8 cellular contexts compared by ENCODE assay signal in genomic region chr6:159761135-159761872, GRCh38. TPM values are rescaled to one million over a fixed set of nuclear protein-coding genes. Genes with fewer than 3 reads are reported as not detected.
DNase-seq lines count a peak whose midpoint lies in the region; ATAC-seq and TF ChIP-seq lines count a peak whose summit lies in the region.

No MANE protein-coding gene starts in this region.

- BruUV-seq in mammary epithelial cell (replicated peaks; lab: Mats Ljungman, UMichigan), result TSS peak; percentile 48

- ATAC-seq in GM21737 (IDR thresholded peaks at IDR 0.05; ENCODE audit: unreplicated experiment) (peak; percentile 2), left colon (no peak), HG03565 (IDR thresholded peaks at IDR 0.05; ENCODE audit: unreplicated experiment) (no peak)
- peak; percentile 2 for ATAC-seq in stimulated activated effector memory CD8-positive, alpha-beta T cell treated with anti-CD3 and anti-CD28 coated beads, Interleukin-12 subunit alpha, Interleukin-12 subunit beta, amount 100 ng/mL, for 72 hours

- intact Hi-C loops in mammary epithelial cell (cut with micrococcal nuclease) (no loop called here), left colon (cut with DNase I, micrococcal nuclease) (no loop called here)

- peaks cover 88% of the 10 kb centered on the region for H3K36me3 Mint-ChIP-seq in stimulated activated effector memory CD8-positive, alpha-beta T cell treated with anti-CD3 and anti-CD28 coated beads, Interleukin-12 subunit alpha, Interleukin-12 subunit beta, amount 100 ng/mL, for 72 hours

- H3K9me3 ChIP-seq in ES-I3 (ENCODE audit: control insufficient read depth, insufficient read depth, low read length) (no peaks in the 10 kb centered on the region), OCI-LY1 (ENCODE audit: low read length) (no peaks in the 10 kb centered on the region), mammary epithelial cell (replicated peaks; ENCODE audit: insufficient read depth, low read length) (no peaks in the 10 kb centered on the region)

- no peaks in the 10 kb centered on the region for H3K9me3 Mint-ChIP-seq in stimulated activated effector memory CD8-positive, alpha-beta T cell treated with anti-CD3 and anti-CD28 coated beads, Interleukin-12 subunit alpha, Interleukin-12 subunit beta, amount 100 ng/mL, for 72 hours

- in situ Hi-C loops in mammary epithelial cell (cut with MboI; ENCODE audit: low sequenced_read_pairs in 2 of 2), result no loop called here

- H3K4me2 ChIP-seq in OCI-LY1 (ENCODE audit: low read length) (peak overlapping the region; percentile 89), mammary epithelial cell (ENCODE audit: insufficient read depth, low read depth, low read length) (peak overlapping the region; percentile 75)

- H3K27me3 ChIP-seq in OCI-LY1 (ENCODE audit: insufficient read depth, low read length) (no peaks in the 10 kb centered on the region), mammary epithelial cell (ENCODE audit: insufficient read depth, low read length) (no peaks in the 10 kb centered on the region)

- peaks cover 31% of the 10 kb centered on the region for H3K4me1 Mint-ChIP-seq in stimulated activated effector memory CD8-positive, alpha-beta T cell treated with anti-CD3 and anti-CD28 coated beads, Interleukin-12 subunit alpha, Interleukin-12 subunit beta, amount 100 ng/mL, for 72 hours

- no peaks in the 10 kb centered on the region for H3K9me2 ChIP-seq in OCI-LY1 (ENCODE audit: low read depth, low read length)

- peak; percentile 20 for DNase-seq in mammary epithelial cell
- peak; percentile 35 to 53 for DNase-seq in left colon
- DNase-seq in stimulated activated effector memory CD8-positive, alpha-beta T cell treated with anti-CD3 and anti-CD28 coated beads, Interleukin-12 subunit alpha, Interleukin-12 subunit beta, amount 100 ng/mL, for 72 hours (ENCODE audit: low spot score in 2 of 2), result peak in 1 of 2 donors; percentile 24
- no peak for DNase-seq in effector CD8-positive, alpha-beta T cell (lab: John Stamatoyannopoulos, UW)

- CTCF ChIA-PET in mammary epithelial cell (lab: Charles Lee; ENCODE audit: low non-redundant PET), result no interaction called here

- H3K4me3 ChIP-seq in OCI-LY1 (ENCODE audit: low read depth, low read length, poor library complexity, severe bottlenecking) (peak overlapping the region; percentile 80), mammary epithelial cell (replicated peaks in 1 of 3; ENCODE audit: insufficient read depth in 1 of 3, low read depth in 2 of 3, low read length in 3 of 3) (peak overlapping the region; percentile 36 to 72 (median 38))

- H2AFZ ChIP-seq in OCI-LY1 (ENCODE audit: low read length), result no peak overlapping the region
- H2AFZ ChIP-seq in mammary epithelial cell (ENCODE audit: low read depth, low read length), result no peak overlapping the region

- no peaks in the 10 kb centered on the region for H3K79me2 ChIP-seq in OCI-LY1 (ENCODE audit: insufficient read depth, low read length)
- peaks cover 56% of the 10 kb centered on the region for H3K79me2 ChIP-seq in mammary epithelial cell (ENCODE audit: insufficient read depth, low read length)

- H3K27ac Mint-ChIP-seq in stimulated activated effector memory CD8-positive, alpha-beta T cell treated with anti-CD3 and anti-CD28 coated beads, Interleukin-12 subunit alpha, Interleukin-12 subunit beta, amount 100 ng/mL, for 72 hours, result peak overlapping the region; percentile 92

- H3K27ac ChIP-seq in OCI-LY1 (ENCODE audit: low read depth, low read length, poor library complexity, severe bottlenecking) (peak overlapping the region; percentile 82), mammary epithelial cell (ENCODE audit: insufficient read depth, low read depth, low read length) (peak overlapping the region; percentile 57)

- H4K20me1 ChIP-seq in OCI-LY1 (ENCODE audit: insufficient read depth, low read length) (no peaks in the 10 kb centered on the region), mammary epithelial cell (ENCODE audit: insufficient read depth, low read length) (no peaks in the 10 kb centered on the region)

- H3K4me3 Mint-ChIP-seq in stimulated activated effector memory CD8-positive, alpha-beta T cell treated with anti-CD3 and anti-CD28 coated beads, Interleukin-12 subunit alpha, Interleukin-12 subunit beta, amount 100 ng/mL, for 72 hours, result peak overlapping the region; percentile 74

- H3K9ac ChIP-seq in ES-I3 (ENCODE audit: low read depth, low read length) (peak overlapping the region; percentile 99), OCI-LY1 (ENCODE audit: low read length) (peak overlapping the region; percentile 91), mammary epithelial cell (ENCODE audit: insufficient read depth, low read length) (peak overlapping the region; percentile 56)

- H3F3A ChIP-seq in OCI-LY1 (ENCODE audit: insufficient read depth, low read length), result peaks cover 5% of the 10 kb centered on the region; the same call in 1 of the 2 replicates

- H3K36me3 ChIP-seq in ES-I3 (ENCODE audit: insufficient read depth, low read length) (peaks cover 7% of the 10 kb centered on the region), OCI-LY1 (ENCODE audit: insufficient read depth, low read length) (peaks cover 56% of the 10 kb centered on the region), mammary epithelial cell (ENCODE audit: insufficient read depth, low read length) (peaks cover 15% of the 10 kb centered on the region)

- TF ChIP-seq CTCF in OCI-LY1 (IDR thresholded peaks at IDR 0.05; ENCODE audit: low read length) (no peak), mammary epithelial cell (conservative IDR thresholded peaks at IDR 0.05 in 1 of 2, IDR thresholded peaks at IDR 0.05 in 1 of 2; ENCODE audit: extremely low read depth in 1 of 2, insufficient read depth in 1 of 2, low read depth in 1 of 2, low read length in 2 of 2) (no peak)

- H3K4me1 ChIP-seq in ES-I3 (ENCODE audit: insufficient read depth, low read length) (peaks cover 12% of the 10 kb centered on the region), OCI-LY1 (ENCODE audit: insufficient read depth, low read length, severe bottlenecking) (peaks cover 24% of the 10 kb centered on the region), mammary epithelial cell (ENCODE audit: insufficient read depth, low read length) (peaks cover 26% of the 10 kb centered on the region)

- dilution Hi-C loops in mammary epithelial cell (cut with HindIII; ENCODE audit: low sequenced_read_pairs), result no loop called here

- 31% methylated on average over 25 of the region's 45 CpGs for WGBS in mammary epithelial cell (ENCODE audit: low coverage, missing lambda C conversion rate)

RNA-seq across cellular contexts. Expression of gene ACAT2, which starts 0.5 kb away (rescaled TPM):
- total RNA-seq in mammary epithelial cell (100 to 1,000 TPM in 1 of 2 donors, 10 to 100 TPM in 1; 39.3 to 235 TPM), left colon (100 to 1,000 TPM in 1 of 2 donors, 10 to 100 TPM in 1; 72.8 to 114 TPM)
- 102 TPM for polyA plus RNA-seq in mammary epithelial cell
- polyA minus RNA-seq in mammary epithelial cell, result 81.8 TPM

RNA-seq across cellular contexts. Expression of gene TCP1, which starts 28.1 kb away (rescaled TPM):
- 100 to 1,000 TPM; 186 to 243 TPM for total RNA-seq in mammary epithelial cell
- 159 TPM for polyA plus RNA-seq in mammary epithelial cell
- polyA minus RNA-seq in mammary epithelial cell, result 334 TPM
- 100 to 1,000 TPM; 165 to 172 TPM for total RNA-seq in left colon

RNA-seq across cellular contexts. Expression of gene MRPL18, which starts 29.0 kb away (rescaled TPM):
- total RNA-seq in mammary epithelial cell, result 10 to 100 TPM; 58.0 to 83.2 TPM
- polyA plus RNA-seq in mammary epithelial cell, result 91.0 TPM
- polyA minus RNA-seq in mammary epithelial cell, result 97.8 TPM
- total RNA-seq in left colon, result 10 to 100 TPM; 66.9 to 72.5 TPM

RNA-seq across cellular contexts. Expression of gene WTAP, which starts 34.0 kb away (rescaled TPM):
- total RNA-seq in mammary epithelial cell, result 10 to 100 TPM; 64.5 to 92.0 TPM
- polyA plus RNA-seq in mammary epithelial cell, result 22.3 TPM
- 34.2 TPM for polyA minus RNA-seq in mammary epithelial cell
- 10 to 100 TPM; 73.4 to 79.3 TPM for total RNA-seq in left colon

RNA-seq across cellular contexts. Expression of gene PNLDC1, which starts 38.8 kb away (rescaled TPM):
- under 1 TPM in 1 of 2 donors, not detected in 1; 0.33 TPM for total RNA-seq in mammary epithelial cell
- polyA plus RNA-seq in mammary epithelial cell, result not detected
- polyA minus RNA-seq in mammary epithelial cell, result not detected
- not detected for total RNA-seq in left colon

Comparison
In these comparisons a context has a peak if more than half of its experiments do, and no peak if none do; other contexts are left out.
1. ATAC-seq: peak in GM21737 (single experiment) and stimulated activated effector memory CD8-positive, alpha-beta T cell treated with anti-CD3 and anti-CD28 coated beads, Interleukin-12 subunit alpha, Interleukin-12 subunit beta, amount 100 ng/mL, for 72 hours (single experiment); none in left colon (single experiment) and HG03565 (single experiment).
2. Peak in every context shown above with its lines, with median percentiles within 50 percentile points of each other: H3K9ac ChIP-seq.